8 cellular contexts compared by ENCODE assay signal in genomic region chr6:15248451-15249370, GRCh38. TPM values are rescaled to one million over a fixed set of nuclear protein-coding genes. Genes with fewer than 3 reads are reported as not detected.
A peak's percentile ranks its signal among the peaks of the same experiment; 100 is the strongest.
DNase-seq lines count a peak whose midpoint lies in the region; ATAC-seq and TF ChIP-seq lines count a peak whose summit lies in the region.

No MANE protein-coding gene starts in this region.

- no peaks in the 10 kb centered on the region for H3K9me3 ChIP-seq in right cardiac atrium (ENCODE audit: control insufficient read depth, low read length)

- peak overlapping the region; percentile 89 for H3K4me3 ChIP-seq in right cardiac atrium (ENCODE audit: low read length)
- H3K4me3 ChIP-seq in urinary bladder (ENCODE audit: low read depth, low read length), result peak overlapping the region; percentile 94

- H3K4me1 ChIP-seq in right cardiac atrium (ENCODE audit: control insufficient read depth, insufficient read depth, low read length) (peaks cover 2% of the 10 kb centered on the region), urinary bladder (ENCODE audit: insufficient read depth) (no peaks in the 10 kb centered on the region)

- H3K27me3 ChIP-seq in right cardiac atrium (ENCODE audit: control insufficient read depth, insufficient read depth), result no peaks in the 10 kb centered on the region

- peak; percentile 29 for TF ChIP-seq POLR2A in GM10847 (IDR thresholded peaks at IDR 0.05; ENCODE audit: extremely low read depth, insufficient read length)

- intact Hi-C loops in right cardiac atrium (cut with DNase I), result loop anchor here in 1 of 4 donors (10.0 kb wide), 1 partner anchor 1034 kb away; no protein-coding TSS in a partner anchor

- ATAC-seq in HG02852 (IDR thresholded peaks at IDR 0.05; ENCODE audit: unreplicated experiment) (peak; percentile 35), right cardiac atrium (peak; percentile 76 to 77)

- H3K36me3 Mint-ChIP-seq in T-helper 2 cell treated with Interferon-gamma antibody and Interleukin-4, amounts not matched to agents 5 μg/mL and 100 μg/mL, for 36 hours (ENCODE audit: low read depth), result peaks cover 27% of the 10 kb centered on the region

- H3K27me3 Mint-ChIP-seq in T-helper 2 cell treated with Interferon-gamma antibody and Interleukin-4, amounts not matched to agents 5 μg/mL and 100 μg/mL, for 36 hours (ENCODE audit: low read depth), result no peaks in the 10 kb centered on the region

- peak overlapping the region; percentile 95 for H3K4me3 Mint-ChIP-seq in T-helper 2 cell treated with Interferon-gamma antibody and Interleukin-4, amounts not matched to agents 5 μg/mL and 100 μg/mL, for 36 hours

- peaks cover 48% of the 10 kb centered on the region for H3K4me1 Mint-ChIP-seq in T-helper 2 cell treated with Interferon-gamma antibody and Interleukin-4, amounts not matched to agents 5 μg/mL and 100 μg/mL, for 36 hours (ENCODE audit: low read depth)

- H3K27ac ChIP-seq in right cardiac atrium (ENCODE audit: low read length) (peak overlapping the region; percentile 86), urinary bladder (ENCODE audit: low read depth) (peak overlapping the region; percentile 95)

- DNase-seq in NCI-H187 (lab: John Stamatoyannopoulos, UW), result peak; percentile 79 to 84
- peak; percentile 92 for DNase-seq in T-helper 2 cell treated with Interferon-gamma antibody and Interleukin-4, amounts not matched to agents 5 μg/mL and 100 μg/mL, for 36 hours (ENCODE audit: low spot score)
- DNase-seq in anterior cingulate cortex (lab: John Stamatoyannopoulos, UW), result peak in 57 of 58 donors; percentile 28 to 96 (median 88)
- peak; percentile 97 to 98 (median 97) for DNase-seq in right cardiac atrium
- peak; percentile 85 for DNase-seq in pulmonary artery endothelial cell (ENCODE audit: low read depth, low spot score)

- under 1% methylated on average over 77 of the region's 83 CpGs for WGBS in right cardiac atrium
- under 1% methylated on average over 77 of the region's 83 CpGs for WGBS in urinary bladder

- H3K9me3 Mint-ChIP-seq in T-helper 2 cell treated with Interferon-gamma antibody and Interleukin-4, amounts not matched to agents 5 μg/mL and 100 μg/mL, for 36 hours, result no peaks in the 10 kb centered on the region

- H3K36me3 ChIP-seq in urinary bladder (ENCODE audit: insufficient read depth), result no peaks in the 10 kb centered on the region

- H3K27ac Mint-ChIP-seq in T-helper 2 cell treated with Interferon-gamma antibody and Interleukin-4, amounts not matched to agents 5 μg/mL and 100 μg/mL, for 36 hours, result peak overlapping the region; percentile 99

RNA-seq across cellular contexts. Expression of gene JARID2, which starts 2.8 kb away (rescaled TPM):
- total RNA-seq in right cardiac atrium (10 to 100 TPM in 1 of 4 donors, 1 to 10 TPM in 3; 6.8 to 10.1 (median 9.4) TPM), pulmonary artery endothelial cell (7.5 and 8.3 TPM in 2 replicates), urinary bladder (11.9 TPM)
- polyA plus RNA-seq in right cardiac atrium (4.1 TPM), urinary bladder (5.5 TPM)

Comparison
In these comparisons a context has a peak if more than half of its experiments do, and no peak if none do; other contexts are left out.
1. Peak in every context shown above with its lines: DNase-seq, ATAC-seq, H3K4me3 ChIP-seq and H3K27ac ChIP-seq.